22 cellular contexts compared by ENCODE assay signal in genomic region chr4:22090655-22091350, GRCh38.
DNase-seq lines count a peak whose midpoint lies in the region; ATAC-seq and TF ChIP-seq lines count a peak whose summit lies in the region.
"Had no signal": no experiment of that assay in that cellular context is flagged by ENCODE, and none has a peak within 500 bp of the region (broad histone marks: within the 10 kb centered on the region; RNA-seq: fewer than 3 reads in every experiment).

No MANE protein-coding gene starts in this region.

- no peak for ATAC-seq in natural killer cell
- ATAC-seq in GM18873 (IDR thresholded peaks at IDR 0.05; ENCODE audit: low FRiP score, unreplicated experiment) = no peak
- ATAC-seq: A549; foreskin keratinocyte; natural killer cell treated with Interleukin-12 subunit alpha and Interleukin-12 subunit beta and Interleukin-15 and Interleukin-18, amount 100 ng/mL, for 72 hours; sciatic nerve; stimulated activated memory B cell treated with anti-CD40 and anti-IgM and Interleukin-4, amounts not matched to agents 10 μg/mL and 1 μg/mL and 100 μg/mL, for 72 hours had no signal

- no peak overlapping the region for H3K27ac Mint-ChIP-seq in mesothelial cell of epicardium
- no peak overlapping the region for H3K27ac Mint-ChIP-seq in natural killer cell
- no peak overlapping the region for H3K27ac Mint-ChIP-seq in T-helper 2 cell treated with Interferon-gamma antibody and Interleukin-4, amounts not matched to agents 5 μg/mL and 100 μg/mL, for 36 hours
- H3K27ac Mint-ChIP-seq: activated CD4-positive, alpha-beta memory T cell treated with anti-CD3 and anti-CD28 coated beads for 36 hours; natural killer cell treated with Interleukin-12 subunit alpha and Interleukin-12 subunit beta and Interleukin-15 and Interleukin-18, amount 100 ng/mL, for 72 hours; stimulated activated memory B cell treated with anti-CD40 and anti-IgM and Interleukin-4, amounts not matched to agents 10 μg/mL and 1 μg/mL and 100 μg/mL, for 72 hours; WTC11 had no signal

- H3K27me3 Mint-ChIP-seq in mesothelial cell of epicardium (ENCODE audit: low read depth) (no peaks in the 10 kb centered on the region), natural killer cell (ENCODE audit: low read depth in 2 of 2) (no peaks in the 10 kb centered on the region)
- no peaks in the 10 kb centered on the region for H3K27me3 Mint-ChIP-seq in T-helper 2 cell treated with Interferon-gamma antibody and Interleukin-4, amounts not matched to agents 5 μg/mL and 100 μg/mL, for 36 hours (ENCODE audit: low read depth)
- H3K27me3 Mint-ChIP-seq: activated CD4-positive, alpha-beta memory T cell treated with anti-CD3 and anti-CD28 coated beads for 36 hours; natural killer cell treated with Interleukin-12 subunit alpha and Interleukin-12 subunit beta and Interleukin-15 and Interleukin-18, amount 100 ng/mL, for 72 hours; stimulated activated memory B cell treated with anti-CD40 and anti-IgM and Interleukin-4, amounts not matched to agents 10 μg/mL and 1 μg/mL and 100 μg/mL, for 72 hours had no signal

- H3K9ac ChIP-seq in BLaER1 = no peak overlapping the region

- H3K9me3 Mint-ChIP-seq in mesothelial cell of epicardium (peaks cover 18% of the 10 kb centered on the region), natural killer cell (peaks cover 6 to 12% of the 10 kb centered on the region in 2 donors)
- H3K9me3 Mint-ChIP-seq in T-helper 2 cell treated with Interferon-gamma antibody and Interleukin-4, amounts not matched to agents 5 μg/mL and 100 μg/mL, for 36 hours = peaks cover 5% of the 10 kb centered on the region

- H3K36me3 ChIP-seq in BLaER1 = no peaks in the 10 kb centered on the region
- H3K36me3 ChIP-seq: adrenal gland, uterus had no signal

- in situ Hi-C loops in astrocyte of the spinal cord (cut with HindIII; ENCODE audit: low sequenced_read_pairs) = no loop called here

- no peaks in the 10 kb centered on the region for H3K36me3 Mint-ChIP-seq in mesothelial cell of epicardium
- H3K36me3 Mint-ChIP-seq in natural killer cell = no peaks in the 10 kb centered on the region
- H3K36me3 Mint-ChIP-seq in T-helper 2 cell treated with Interferon-gamma antibody and Interleukin-4, amounts not matched to agents 5 μg/mL and 100 μg/mL, for 36 hours (ENCODE audit: low read depth) = no peaks in the 10 kb centered on the region
- H3K36me3 Mint-ChIP-seq: activated CD4-positive, alpha-beta memory T cell treated with anti-CD3 and anti-CD28 coated beads for 36 hours; natural killer cell treated with Interleukin-12 subunit alpha and Interleukin-12 subunit beta and Interleukin-15 and Interleukin-18, amount 100 ng/mL, for 72 hours; stimulated activated memory B cell treated with anti-CD40 and anti-IgM and Interleukin-4, amounts not matched to agents 10 μg/mL and 1 μg/mL and 100 μg/mL, for 72 hours had no signal

- TF ChIP-seq CTCF in astrocyte of the spinal cord (IDR thresholded peaks at IDR 0.05; ENCODE audit: low read depth, low read length) (no peak), foreskin fibroblast (IDR thresholded peaks at IDR 0.05; ENCODE audit: low read depth, low read length) (no peak), mesothelial cell of epicardium (IDR thresholded peaks at IDR 0.05; ENCODE audit: unreplicated experiment) (no peak), natural killer cell (IDR thresholded peaks at IDR 0.05) (no peak)

- H3K27me3 ChIP-seq in BLaER1 = no peaks in the 10 kb centered on the region
- H3K27me3 ChIP-seq: adrenal gland, foreskin keratinocyte, uterus had no signal

- H3K9me3 ChIP-seq in BLaER1 = peaks cover 22% of the 10 kb centered on the region
- H3K9me3 ChIP-seq: A549, uterus had no signal

- H3K27ac ChIP-seq in BLaER1 = peak overlapping the region; percentile 25; the same call in 1 of the 2 replicates
- H3K27ac ChIP-seq: A549, adrenal gland, foreskin keratinocyte, uterus had no signal

- H3K4me1 ChIP-seq in BLaER1 = peaks cover 43% of the 10 kb centered on the region
- H3K4me1 ChIP-seq: A549, adrenal gland, foreskin keratinocyte, uterus had no signal

- no peaks in the 10 kb centered on the region for H4K20me1 ChIP-seq in BLaER1

- H3K4me3 Mint-ChIP-seq in mesothelial cell of epicardium (no peak overlapping the region), natural killer cell (no peak overlapping the region)
- no peak overlapping the region for H3K4me3 Mint-ChIP-seq in T-helper 2 cell treated with Interferon-gamma antibody and Interleukin-4, amounts not matched to agents 5 μg/mL and 100 μg/mL, for 36 hours
- H3K4me3 Mint-ChIP-seq: activated CD4-positive, alpha-beta memory T cell treated with anti-CD3 and anti-CD28 coated beads for 36 hours; natural killer cell treated with Interleukin-12 subunit alpha and Interleukin-12 subunit beta and Interleukin-15 and Interleukin-18, amount 100 ng/mL, for 72 hours; stimulated activated memory B cell treated with anti-CD40 and anti-IgM and Interleukin-4, amounts not matched to agents 10 μg/mL and 1 μg/mL and 100 μg/mL, for 72 hours; WTC11 had no signal

- intact Hi-C loops in natural killer cell (cut with micrococcal nuclease) = no loop called here

- H3K4me3 ChIP-seq in BLaER1 (no peak overlapping the region), astrocyte of the spinal cord (ENCODE audit: low read depth, low read length) (no peak overlapping the region), foreskin fibroblast (ENCODE audit: low read depth in 1 of 2, low read length in 2 of 2) (no peak overlapping the region)
- H3K4me3 ChIP-seq: A549, adrenal gland, uterus had no signal

- peak overlapping the region; percentile 79 for H3K4me2 ChIP-seq in BLaER1
- H3K4me2 ChIP-seq: A549 had no signal

- peak; percentile 56 for DNase-seq in HCEC 1CT
- DNase-seq in astrocyte of the spinal cord (ENCODE audit: low read depth, low spot score) = peak; percentile 22
- peak; percentile 49 to 54 for DNase-seq in foreskin fibroblast
- no peak for DNase-seq in mesothelial cell of epicardium (ENCODE audit: low spot score in 2 of 2, unreplicated experiment in 2 of 2)
- DNase-seq in natural killer cell = no peak
- DNase-seq in T-helper 2 cell treated with Interferon-gamma antibody and Interleukin-4, amounts not matched to agents 5 μg/mL and 100 μg/mL, for 36 hours (ENCODE audit: low spot score) = no peak
- DNase-seq: activated CD4-positive, alpha-beta memory T cell treated with anti-CD3 and anti-CD28 coated beads for 36 hours; activated effector memory CD4-positive, alpha-beta T cell treated with anti-CD3 and anti-CD28 coated beads, Interleukin-2, amount 50 U/mL, for 16 hours; adrenal gland; effector memory CD4-positive, alpha-beta T cell; foreskin keratinocyte; mammary epithelial cell; NCI-H1694; posterior cingulate gyrus; uterus had no signal

- no peaks in the 10 kb centered on the region for H3K4me1 Mint-ChIP-seq in mesothelial cell of epicardium
- no peaks in the 10 kb centered on the region for H3K4me1 Mint-ChIP-seq in natural killer cell
- H3K4me1 Mint-ChIP-seq in T-helper 2 cell treated with Interferon-gamma antibody and Interleukin-4, amounts not matched to agents 5 μg/mL and 100 μg/mL, for 36 hours (ENCODE audit: low read depth) = no peaks in the 10 kb centered on the region
- H3K4me1 Mint-ChIP-seq: stimulated activated memory B cell treated with anti-CD40 and anti-IgM and Interleukin-4, amounts not matched to agents 10 μg/mL and 1 μg/mL and 100 μg/mL, for 72 hours; WTC11 had no signal

Comparison
In these comparisons a context has a peak if more than half of its experiments do, and no peak if none do; other contexts are left out.
1. DNase-seq: peak in HCEC 1CT (single experiment), astrocyte of the spinal cord (single experiment) and foreskin fibroblast (2 of 2); none in mesothelial cell of epicardium (0 of 2), natural killer cell (single experiment) and T-helper 2 cell treated with Interferon-gamma antibody and Interleukin-4, amounts not matched to agents 5 μg/mL and 100 μg/mL, for 36 hours (single experiment).